ENCODE assay signal across 10 cellular contexts in genomic region chr22:42929838-42930155, GRCh38.
DNase-seq lines count a peak whose midpoint lies in the region; ATAC-seq and TF ChIP-seq lines count a peak whose summit lies in the region.
"Had no signal": no experiment of that assay in that cellular context is flagged by ENCODE, and none has a peak within 500 bp of the region (broad histone marks: within the 10 kb centered on the region; RNA-seq: fewer than 3 reads in every experiment).

No MANE protein-coding gene starts in this region.

- intact Hi-C loops in heart right ventricle (cut with DNase I) = loop anchor here in 1 of 10 donors (5.0 kb wide), 1 partner anchor 33 kb away; no protein-coding TSS in a partner anchor
- intact Hi-C loops in Right ventricle myocardium superior (cut with DNase I) = no loop called here
- intact Hi-C loops in aorta (cut with DNase I) = loop anchor here in 1 of 2 donors (5.0 kb wide), 2 partner anchors 68 to 83 kb away; no protein-coding TSS in a partner anchor
- intact Hi-C loops in CD4-positive, alpha-beta memory T cell (cut with micrococcal nuclease) = no loop called here

- H3K9me3 Mint-ChIP-seq in CD4-positive, alpha-beta memory T cell = no peaks in the 10 kb centered on the region
- H3K9me3 Mint-ChIP-seq: immature natural killer cell had no signal

- H3K4me3 ChIP-seq in heart right ventricle (no peak overlapping the region), right atrium auricular region (no peak overlapping the region), rectal smooth muscle tissue (ENCODE audit: low read length) (no peak overlapping the region), aorta (ENCODE audit: low read length in 2 of 2) (no peak overlapping the region)
- no peak overlapping the region for H3K4me3 ChIP-seq in CD4-positive, alpha-beta memory T cell (ENCODE audit: low read length in 2 of 2)

- no peak for DNase-seq in heart right ventricle
- no peak for DNase-seq in Right ventricle myocardium superior
- DNase-seq in right atrium auricular region (ENCODE audit: low spot score) = no peak
- peak in 1 of 2 donors; percentile 21 for DNase-seq in aorta
- no peak for DNase-seq in putamen (ENCODE audit: low spot score)
- no peak for DNase-seq in CD4-positive, alpha-beta memory T cell
- DNase-seq: immature natural killer cell, occipital lobe had no signal

- no peaks in the 10 kb centered on the region for H3K36me3 ChIP-seq in heart right ventricle
- H3K36me3 ChIP-seq in right atrium auricular region = no peaks in the 10 kb centered on the region
- H3K36me3 ChIP-seq in rectal smooth muscle tissue (ENCODE audit: control insufficient read depth, insufficient read depth, low read length) = no peaks in the 10 kb centered on the region
- no peaks in the 10 kb centered on the region for H3K36me3 ChIP-seq in aorta (ENCODE audit: control insufficient read depth in 1 of 2, insufficient read depth in 2 of 2, low read length in 1 of 2)
- H3K36me3 ChIP-seq in CD4-positive, alpha-beta memory T cell (ENCODE audit: insufficient read depth, low read length) = no peaks in the 10 kb centered on the region

- H3K9me3 ChIP-seq in heart right ventricle = no peaks in the 10 kb centered on the region
- no peaks in the 10 kb centered on the region for H3K9me3 ChIP-seq in right atrium auricular region
- H3K9me3 ChIP-seq in aorta (ENCODE audit: control insufficient read depth, low read length) = no peaks in the 10 kb centered on the region
- H3K9me3 ChIP-seq in CD4-positive, alpha-beta memory T cell (ENCODE audit: control insufficient read depth in 1 of 2, low read length in 2 of 2) = no peaks in the 10 kb centered on the region

- H3K27ac Mint-ChIP-seq in CD4-positive, alpha-beta memory T cell = peak overlapping the region in 1 of 7 donors; percentile 29

- POLR2A ChIA-PET in CD4-positive, alpha-beta memory T cell (lab: Charles Lee; ENCODE audit: partially characterized antibody) = no interaction called here

- H3K4me1 ChIP-seq in heart right ventricle = peaks cover 49 to 98% (median 94%) of the 10 kb centered on the region in 9 donors
- peaks cover 0 to 100% of the 10 kb centered on the region in 2 donors for H3K4me1 ChIP-seq in right atrium auricular region
- peaks cover 78% of the 10 kb centered on the region for H3K4me1 ChIP-seq in rectal smooth muscle tissue (ENCODE audit: control insufficient read depth, insufficient read depth, low read length)
- H3K4me1 ChIP-seq in aorta (ENCODE audit: control insufficient read depth in 1 of 2, insufficient read depth in 2 of 2, low read length in 2 of 2) = peaks cover 17 to 29% of the 10 kb centered on the region in 2 donors
- peaks cover 27% of the 10 kb centered on the region for H3K4me1 ChIP-seq in CD4-positive, alpha-beta memory T cell (ENCODE audit: insufficient read depth, low read length)

- no peak overlapping the region for H3K9ac ChIP-seq in rectal smooth muscle tissue (ENCODE audit: low read length)

- no peak for ATAC-seq in heart right ventricle
- ATAC-seq in Right ventricle myocardium superior (ENCODE audit: poor library complexity) = no peak
- no peak for ATAC-seq in aorta (ENCODE audit: low FRiP score)
- no peak for ATAC-seq in HG03571 (IDR thresholded peaks at IDR 0.05; ENCODE audit: unreplicated experiment)

- no peaks in the 10 kb centered on the region for H3K27me3 Mint-ChIP-seq in CD4-positive, alpha-beta memory T cell

- peaks cover 0 to 5% of the 10 kb centered on the region in 2 donors for H3K36me3 Mint-ChIP-seq in CD4-positive, alpha-beta memory T cell

- TF ChIP-seq CTCF in heart right ventricle (IDR thresholded peaks at IDR 0.05) = no peak
- no peak for TF ChIP-seq CTCF in right atrium auricular region (IDR thresholded peaks at IDR 0.05)

- H3K27me3 ChIP-seq in heart right ventricle = no peaks in the 10 kb centered on the region
- no peaks in the 10 kb centered on the region for H3K27me3 ChIP-seq in right atrium auricular region
- no peaks in the 10 kb centered on the region for H3K27me3 ChIP-seq in rectal smooth muscle tissue (ENCODE audit: control insufficient read depth, insufficient read depth, low read length)
- H3K27me3 ChIP-seq in aorta (ENCODE audit: control insufficient read depth in 1 of 2, insufficient read depth in 2 of 2, low read length in 1 of 2) = no peaks in the 10 kb centered on the region
- H3K27me3 ChIP-seq in CD4-positive, alpha-beta memory T cell (ENCODE audit: insufficient read depth, low read length) = no peaks in the 10 kb centered on the region

- CTCF ChIA-PET in CD4-positive, alpha-beta memory T cell (lab: Charles Lee; ENCODE audit: partially characterized antibody) = no interaction called here

- H3K4me3 Mint-ChIP-seq in CD4-positive, alpha-beta memory T cell = no peak overlapping the region
- H3K4me3 Mint-ChIP-seq: immature natural killer cell had no signal

- peaks cover 44 to 79% (median 58%) of the 10 kb centered on the region in 4 donors for H3K4me1 Mint-ChIP-seq in CD4-positive, alpha-beta memory T cell

- H3K27ac ChIP-seq in heart right ventricle (peak overlapping the region in 9 of 10 donors; percentile 80 to 91 (median 86)), right atrium auricular region (peak overlapping the region; percentile 89 to 92), rectal smooth muscle tissue (ENCODE audit: low read depth, low read length) (peak overlapping the region; percentile 98), aorta (ENCODE audit: low read depth in 1 of 2, low read length in 2 of 2) (peak overlapping the region; percentile 51 to 97)
- no peak overlapping the region for H3K27ac ChIP-seq in CD4-positive, alpha-beta memory T cell (ENCODE audit: low read depth, low read length)

- 23 to 28% methylated on average over 6 of the region's 6 CpGs for WGBS in heart right ventricle, 2 donors
- 6 to 7% methylated on average over 6 of the region's 6 CpGs for WGBS in aorta, 2 donors
